ENCODE assay signal across 8 cellular contexts in genomic region chr16:57447142-57447962, GRCh38.
DNase-seq lines count a peak whose midpoint lies in the region; ATAC-seq, FAIRE-seq and TF ChIP-seq lines count a peak whose summit lies in the region.

Gene CIAPIN1, minus strand, starts transcription at chr16:57447385. Its CDS starts 6,457 bp downstream, at chr16:57440928.
Gene COQ9, plus strand, starts transcription at chr16:57447479. Its CDS starts 27 bp downstream, at chr16:57447506.

- peaks cover 2% of the 10 kb centered on the region for H3K9me3 Mint-ChIP-seq in nephron

- no peaks in the 10 kb centered on the region for H3K9me2 ChIP-seq in Loucy (replicated peaks; ENCODE audit: low read depth, low read length)

- peak; percentile 95 for DNase-seq in ELF-1 (ENCODE audit: low read depth, low spot score)
- peak; percentile 94 for DNase-seq in H54 (ENCODE audit: insufficient read length, low spot score)
- peak; percentile 88 for DNase-seq in activated T-helper 9 cell treated with anti-CD3 and anti-CD28 coated beads, Interleukin-2, amount 50 U/mL, for 16 hours (ENCODE audit: low read depth)
- DNase-seq in fibroblast of pulmonary artery (ENCODE audit: low read depth): peak; percentile 93
- DNase-seq in stimulated activated naive CD8-positive, alpha-beta T cell treated with anti-CD3 and anti-CD28 coated beads, Interleukin-15, Interleukin-2, amounts not matched to agents 100 U/mL and 50 U/mL, for 24 hours: peak; percentile 93

- TF ChIP-seq POLR2A in H54 (IDR thresholded peaks at IDR 0.05; ENCODE audit: low read depth, low read length) (peak; percentile 87), Raji (IDR thresholded peaks at IDR 0.05; ENCODE audit: insufficient read depth, low read depth, low read length) (peak; percentile 90)

- H3K27me3 Mint-ChIP-seq in nephron (ENCODE audit: low read depth): no peaks in the 10 kb centered on the region

- H3K9me3 ChIP-seq in Loucy (ENCODE audit: insufficient read depth, low read depth, low read length): no peaks in the 10 kb centered on the region

- peak within 1 kb of the TSS; percentile 93 to 97 (median 94) for H3K4me3 Mint-ChIP-seq in nephron

- TF ChIP-seq CTCF in Loucy (conservative IDR thresholded peaks at IDR 0.05; ENCODE audit: low read length) (no peak), fibroblast of pulmonary artery (IDR thresholded peaks at IDR 0.05; ENCODE audit: low read length, missing control alignments) (no peak), nephron (IDR thresholded peaks at IDR 0.05; ENCODE audit: unreplicated experiment in 3 of 3) (no peak)

- peak within 1 kb of the TSS; percentile 89 for H2AFZ ChIP-seq in Loucy (ENCODE audit: low read length)

- H3K79me2 ChIP-seq in Loucy (ENCODE audit: insufficient read depth, low read length): peaks cover 50% of the 10 kb centered on the region

- no peaks in the 10 kb centered on the region for H3K36me3 ChIP-seq in Loucy (ENCODE audit: insufficient read depth, low read length)

- no peak for FAIRE-seq in H54 (lab: Jason Lieb, UNC)

- no peaks in the 10 kb centered on the region for H3K27me3 ChIP-seq in Loucy (ENCODE audit: insufficient read depth, low read length, poor library complexity, severe bottlenecking)

- peaks cover 31% of the 10 kb centered on the region for H3K4me1 ChIP-seq in Loucy (ENCODE audit: insufficient read depth, low read length, poor library complexity, severe bottlenecking)

- H3K4me1 Mint-ChIP-seq in nephron: peaks cover 22% of the 10 kb centered on the region

- no peaks in the 10 kb centered on the region for H3F3A ChIP-seq in Loucy (ENCODE audit: low read depth)

- ATAC-seq in stimulated activated naive CD8-positive, alpha-beta T cell treated with anti-CD3 and anti-CD28 coated beads, Interleukin-15, Interleukin-2, amounts not matched to agents 100 U/mL and 50 U/mL, for 24 hours: peak; percentile 100

- H4K20me1 ChIP-seq in Loucy (ENCODE audit: insufficient read depth, low read length, poor library complexity, severe bottlenecking): peaks cover 4% of the 10 kb centered on the region

- H3K36me3 Mint-ChIP-seq in nephron (ENCODE audit: low read depth): peaks cover 19% of the 10 kb centered on the region

- H3K4me2 ChIP-seq in Loucy (ENCODE audit: low read depth, low read length, poor library complexity, severe bottlenecking): peak within 1 kb of the TSS; percentile 84

- H3K9ac ChIP-seq in Loucy (ENCODE audit: low read depth, low read length, poor library complexity, severe bottlenecking): peak within 1 kb of the TSS; percentile 97

- H3K4me3 ChIP-seq in Loucy (ENCODE audit: low read length, poor library complexity, severe bottlenecking) (peak within 1 kb of the TSS; percentile 92), fibroblast of pulmonary artery (replicated peaks; ENCODE audit: low read depth, low read length) (peak within 1 kb of the TSS; percentile 94)

- peak within 1 kb of the TSS; percentile 79 to 95 (median 94) for H3K27ac Mint-ChIP-seq in nephron

Comparison
In these comparisons a context has a peak if more than half of its experiments do, and no peak if none do; other contexts are left out.
1. Peak in every context shown above with its lines: DNase-seq, ATAC-seq and H3K4me3 ChIP-seq.